10 cellular contexts compared by ENCODE assay signal in the genomic region with DNA sequence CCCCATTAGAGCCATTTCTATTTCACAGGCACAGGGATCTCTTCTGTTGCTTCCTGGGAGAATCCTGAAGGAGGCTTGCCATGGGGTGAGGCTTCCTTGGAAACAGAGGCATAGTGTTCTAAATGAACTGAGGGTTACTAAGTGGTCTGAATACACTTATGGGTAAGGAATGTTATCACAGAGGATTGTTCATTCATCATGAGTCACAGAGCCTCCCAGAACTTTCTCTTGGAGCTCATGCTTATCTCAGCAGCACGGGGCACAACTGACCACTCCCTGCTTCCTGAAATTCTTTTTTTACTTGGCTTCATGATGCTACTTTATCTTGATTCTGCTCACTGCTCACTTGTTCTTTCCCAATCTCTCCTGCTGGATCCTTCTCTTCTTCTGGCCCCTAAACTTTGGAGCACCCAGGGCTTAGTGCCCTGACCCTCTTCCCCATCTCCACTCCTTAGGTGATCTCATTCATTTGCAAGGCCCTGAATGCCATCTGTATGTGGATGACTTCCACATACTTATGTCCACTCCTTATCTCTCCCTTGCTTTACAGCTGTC. TPM values are rescaled to one million over a fixed set of nuclear protein-coding genes. Genes with fewer than 3 reads are reported as not detected.
DNase-seq lines count a peak whose midpoint lies in the region; ATAC-seq and TF ChIP-seq lines count a peak whose summit lies in the region.
"Had no signal": no experiment of that assay in that cellular context is flagged by ENCODE, and none has a peak within 500 bp of the region (broad histone marks: within the 10 kb centered on the region; RNA-seq: fewer than 3 reads in every experiment).

No MANE protein-coding gene starts in this region.

- H3K4me3 ChIP-seq in foreskin fibroblast (ENCODE audit: low read depth in 1 of 2, low read length in 2 of 2) (no peak overlapping the region), rectal smooth muscle tissue (ENCODE audit: low read length) (no peak overlapping the region)
- H3K4me3 ChIP-seq: SK-N-MC had no signal

- no peaks in the 10 kb centered on the region for H3K27me3 ChIP-seq in rectal smooth muscle tissue (ENCODE audit: control insufficient read depth, insufficient read depth, low read length)

- H3K27ac ChIP-seq in rectal smooth muscle tissue (ENCODE audit: low read depth, low read length): peak overlapping the region; percentile 9
- H3K27ac ChIP-seq: SK-N-MC had no signal

- no peaks in the 10 kb centered on the region for H3K27me3 Mint-ChIP-seq in type B pancreatic cell
- H3K27me3 Mint-ChIP-seq in activated T-cell treated with anti-CD3 and anti-CD28 coated beads, Interleukin-2, amount 50 U/mL, for 4 hours (ENCODE audit: low read depth): no peaks in the 10 kb centered on the region
- H3K27me3 Mint-ChIP-seq: activated naive CD4-positive, alpha-beta T cell treated with anti-CD3 and anti-CD28 coated beads, Interleukin-2, amount 50 U/mL, for 24 hours had no signal

- TF ChIP-seq CTCF in foreskin fibroblast (IDR thresholded peaks at IDR 0.05; ENCODE audit: low read depth, low read length) (no peak), type B pancreatic cell (conservative IDR thresholded peaks at IDR 0.05) (no peak)

- no peaks in the 10 kb centered on the region for H3K9me3 Mint-ChIP-seq in type B pancreatic cell
- H3K9me3 Mint-ChIP-seq in activated T-cell treated with anti-CD3 and anti-CD28 coated beads, Interleukin-2, amount 50 U/mL, for 4 hours: no peaks in the 10 kb centered on the region
- H3K9me3 Mint-ChIP-seq: activated naive CD4-positive, alpha-beta T cell treated with anti-CD3 and anti-CD28 coated beads, Interleukin-2, amount 50 U/mL, for 24 hours had no signal

- no peak overlapping the region for H3K27ac Mint-ChIP-seq in type B pancreatic cell
- H3K27ac Mint-ChIP-seq: activated naive CD4-positive, alpha-beta T cell treated with anti-CD3 and anti-CD28 coated beads, Interleukin-2, amount 50 U/mL, for 24 hours had no signal

- peaks cover 9% of the 10 kb centered on the region for H3K36me3 Mint-ChIP-seq in type B pancreatic cell
- peaks cover 7% of the 10 kb centered on the region for H3K36me3 Mint-ChIP-seq in activated T-cell treated with anti-CD3 and anti-CD28 coated beads, Interleukin-2, amount 50 U/mL, for 4 hours (ENCODE audit: insufficient read depth)

- H3K4me3 Mint-ChIP-seq in type B pancreatic cell: no peak overlapping the region
- H3K4me3 Mint-ChIP-seq in activated T-cell treated with anti-CD3 and anti-CD28 coated beads, Interleukin-2, amount 50 U/mL, for 4 hours: no peak overlapping the region
- H3K4me3 Mint-ChIP-seq: activated naive CD4-positive, alpha-beta T cell treated with anti-CD3 and anti-CD28 coated beads, Interleukin-2, amount 50 U/mL, for 24 hours had no signal

- DNase-seq in Daoy (ENCODE audit: low read depth) (peak; percentile 93), foreskin fibroblast (peak; percentile 92 to 95), type B pancreatic cell (ENCODE audit: extremely low spot score, unreplicated experiment) (no peak), inferior parietal cortex (ENCODE audit: extremely low spot score) (no peak)
- DNase-seq in activated T-cell treated with anti-CD3 and anti-CD28 coated beads, Interleukin-2, amount 50 U/mL, for 4 hours: no peak

- ATAC-seq in SK-N-SH treated with all-trans-retinoic acid at 6 μM for 48 hours (peak; percentile 82), HG03439 (IDR thresholded peaks at IDR 0.05; ENCODE audit: unreplicated experiment) (no peak)
- ATAC-seq in activated T-cell treated with anti-CD3 and anti-CD28 coated beads, Interleukin-2, amount 50 U/mL, for 4 hours: no peak

- H3K4me1 ChIP-seq in rectal smooth muscle tissue (ENCODE audit: control insufficient read depth, insufficient read depth, low read length): peaks cover 13% of the 10 kb centered on the region

- H3K36me3 ChIP-seq in rectal smooth muscle tissue (ENCODE audit: control insufficient read depth, insufficient read depth, low read length): no peaks in the 10 kb centered on the region

- H3K4me1 Mint-ChIP-seq in type B pancreatic cell (ENCODE audit: unreplicated experiment): peaks cover 33% of the 10 kb centered on the region
- H3K4me1 Mint-ChIP-seq in activated T-cell treated with anti-CD3 and anti-CD28 coated beads, Interleukin-2, amount 50 U/mL, for 4 hours (ENCODE audit: low read depth): peaks cover 2% of the 10 kb centered on the region

- H3K9ac ChIP-seq in rectal smooth muscle tissue (ENCODE audit: low read length): no peak overlapping the region

TF ChIP-seq in SK-N-SH treated with all-trans-retinoic acid at 6 μM for 48 hours, 23 proteins besides CTCF, POLR2A, EP300 and RAD21 (continues in another document):
- no peak for TF ChIP-seq ARNTL (CRISPR knock-in tag; IDR thresholded peaks at IDR 0.05; ENCODE audit: borderline replicate concordance, low read depth)
- peak; percentile 35; the same call in 1 of the 2 replicates for TF ChIP-seq PATZ1 (CRISPR knock-in tag; IDR thresholded peaks at IDR 0.05; ENCODE audit: borderline replicate concordance)
- no peak for TF ChIP-seq RARB (CRISPR knock-in tag; IDR thresholded peaks at IDR 0.05)
- no peak for TF ChIP-seq PPARA (CRISPR knock-in tag; IDR thresholded peaks at IDR 0.05; ENCODE audit: borderline replicate concordance)
- no peak for TF ChIP-seq ZFP30 (CRISPR knock-in tag; IDR thresholded peaks at IDR 0.05)
- 0 out of 2 replicates have a peak, but pooled peaks have one; percentile 17 for TF ChIP-seq CSDC2 (CRISPR knock-in tag; IDR thresholded peaks at IDR 0.05)
- 0 out of 2 replicates have a peak, but pooled peaks have one; percentile 67 for TF ChIP-seq ZFP3 (CRISPR knock-in tag; IDR thresholded peaks at IDR 0.05)
- TF ChIP-seq BACH2 (CRISPR knock-in tag; IDR thresholded peaks at IDR 0.05; ENCODE audit: borderline replicate concordance): no peak
- no peak for TF ChIP-seq ZNF565 (CRISPR knock-in tag; conservative IDR thresholded peaks at IDR 0.05; ENCODE audit: low read depth)
- TF ChIP-seq ZNF70 (CRISPR knock-in tag; IDR thresholded peaks at IDR 0.05): no peak
- TF ChIP-seq CREB5 (CRISPR knock-in tag; IDR thresholded peaks at IDR 0.05; ENCODE audit: low read depth): no peak
- TF ChIP-seq ZC3H10 (CRISPR knock-in tag; IDR thresholded peaks at IDR 0.05): no peak
- no peak for TF ChIP-seq ESRRG (CRISPR knock-in tag; IDR thresholded peaks at IDR 0.05)
- TF ChIP-seq, protein P1, sequence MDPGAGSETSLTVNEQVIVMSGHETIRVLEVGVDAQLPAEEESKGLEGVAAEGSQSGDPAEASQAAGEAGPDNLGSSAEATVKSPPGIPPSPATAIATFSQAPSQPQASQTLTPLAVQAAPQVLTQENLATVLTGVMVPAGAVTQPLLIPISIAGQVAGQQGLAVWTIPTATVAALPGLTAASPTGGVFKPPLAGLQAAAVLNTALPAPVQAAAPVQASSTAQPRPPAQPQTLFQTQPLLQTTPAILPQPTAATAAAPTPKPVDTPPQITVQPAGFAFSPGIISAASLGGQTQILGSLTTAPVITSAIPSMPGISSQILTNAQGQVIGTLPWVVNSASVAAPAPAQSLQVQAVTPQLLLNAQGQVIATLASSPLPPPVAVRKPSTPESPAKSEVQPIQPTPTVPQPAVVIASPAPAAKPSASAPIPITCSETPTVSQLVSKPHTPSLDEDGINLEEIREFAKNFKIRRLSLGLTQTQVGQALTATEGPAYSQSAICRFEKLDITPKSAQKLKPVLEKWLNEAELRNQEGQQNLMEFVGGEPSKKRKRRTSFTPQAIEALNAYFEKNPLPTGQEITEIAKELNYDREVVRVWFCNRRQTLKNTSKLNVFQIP (CRISPR knock-in tag; IDR thresholded peaks at IDR 0.05; ENCODE audit: borderline replicate concordance, low read depth): no peak
- no peak for TF ChIP-seq TOX (CRISPR knock-in tag; IDR thresholded peaks at IDR 0.05; ENCODE audit: borderline replicate concordance)
- TF ChIP-seq ISL1 (CRISPR knock-in tag; IDR thresholded peaks at IDR 0.05): peak; percentile 87

RNA-seq across cellular contexts. Expression of gene ANO6, which starts 57.9 kb away (rescaled TPM):
- total RNA-seq in Daoy (2014; rRNA removed; shearing (Covaris generic)): 46.9 and 52.7 TPM in 2 replicates
- 35.0 and 38.1 TPM in 2 replicates for total RNA-seq in type B pancreatic cell (ENCODE audit: low replicate concordance)
- total RNA-seq in activated T-cell treated with anti-CD3 and anti-CD28 coated beads, Interleukin-2, amount 50 U/mL, for 4 hours: 10 to 100 TPM; 13.6 to 18.5 (median 16.3) TPM

Comparison
In these comparisons a context has a peak if more than half of its experiments do, and no peak if none do; other contexts are left out.
1. DNase-seq: peak in Daoy (single experiment) and foreskin fibroblast (2 of 2); none in type B pancreatic cell (single experiment), activated T-cell treated with anti-CD3 and anti-CD28 coated beads, Interleukin-2, amount 50 U/mL, for 4 hours (single experiment) and inferior parietal cortex (single experiment).